Comparison of ENCODE assay signal across 28 cellular contexts in the genomic region with DNA sequence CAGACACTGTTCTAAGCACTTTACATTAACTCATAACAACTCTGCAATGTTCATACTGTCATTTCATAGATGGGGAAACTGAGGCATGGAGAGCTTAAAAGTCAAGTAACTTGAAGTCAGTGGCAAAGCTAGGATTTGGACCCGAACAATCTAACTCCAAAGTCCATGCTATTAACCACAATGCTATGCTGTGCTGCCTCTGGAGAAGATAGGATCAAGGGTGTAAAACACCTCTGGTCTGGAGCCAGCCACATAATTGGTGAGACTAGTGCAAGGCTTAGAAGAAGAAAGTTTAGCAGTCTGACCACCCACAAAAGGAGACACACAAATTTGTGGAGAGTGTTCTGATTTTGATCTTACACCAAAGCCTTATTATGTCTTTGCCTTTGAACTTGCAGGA.
"Had no signal": no experiment of that assay in that cellular context is flagged by ENCODE, and none has a peak within 500 bp of the region (broad histone marks: within the 10 kb centered on the region; RNA-seq: fewer than 3 reads in every experiment).

No MANE protein-coding gene starts in this region.

- ATAC-seq: activated CD4-positive, alpha-beta T cell treated with anti-CD3 and anti-CD28 coated beads for 36 hours; activated CD8-positive, alpha-beta memory T cell treated with anti-CD3 and anti-CD28 coated beads, Interleukin-2, amount 10 ng/mL, durations not matched to agents 7 days and 5 days; activated CD8-positive, alpha-beta T cell treated with anti-CD3 and anti-CD28 coated beads, Interleukin-2, amount 10 ng/mL, durations not matched to agents 7 days and 5 days; foreskin keratinocyte; gastrocnemius medialis; heart left ventricle; T-helper 17 cell had no signal

- H3K9me3 Mint-ChIP-seq: activated CD4-positive, alpha-beta memory T cell treated with anti-CD3 and anti-CD28 coated beads for 36 hours; activated CD4-positive, alpha-beta T cell treated with anti-CD3 and anti-CD28 coated beads, Interleukin-2, amount 10 ng/mL, durations not matched to agents 24 days and 14 days; activated naive CD4-positive, alpha-beta T cell treated with anti-CD3 and anti-CD28 coated beads for 36 hours; activated T-helper 1 cell treated with anti-CD3 and anti-CD28 coated beads, Interleukin-12 subunit alpha, Interleukin-12 subunit beta, Interleukin-2, Interleukin-4 antibody, amounts not matched to agents 30 ng/mL and 10 ng/mL and 1 ng/mL, durations not matched to agents 14 hours and 24 hours and 36 hours; activated T-helper 2 cell treated with anti-CD3 and anti-CD28 coated beads, Interferon-gamma antibody, Interleukin-2, Interleukin-4, amounts not matched to agents 10 μg/mL and 5 μg/mL and 100 μg/mL, durations not matched to agents 14 hours and 24 hours and 36 hours; T-helper 2 cell treated with Interferon-gamma antibody and Interleukin-4, amounts not matched to agents 5 μg/mL and 100 μg/mL, for 36 hours had no signal

- H3K4me1 Mint-ChIP-seq: activated CD4-positive, alpha-beta T cell treated with anti-CD3 and anti-CD28 coated beads for 36 hours; activated CD4-positive, alpha-beta T cell treated with anti-CD3 and anti-CD28 coated beads, Interleukin-2, amount 10 ng/mL, durations not matched to agents 24 days and 14 days; T-helper 17 cell had no signal

- H3K36me3 ChIP-seq: gastrocnemius medialis had no signal

- H3K27me3 Mint-ChIP-seq: activated CD4-positive, alpha-beta memory T cell treated with anti-CD3 and anti-CD28 coated beads for 36 hours; activated CD4-positive, alpha-beta T cell treated with anti-CD3 and anti-CD28 coated beads for 36 hours; activated CD4-positive, alpha-beta T cell treated with anti-CD3 and anti-CD28 coated beads, Interleukin-2, amount 10 ng/mL, durations not matched to agents 24 days and 14 days; activated CD8-positive, alpha-beta memory T cell treated with anti-CD3 and anti-CD28 coated beads, Interleukin-2, amount 10 ng/mL, durations not matched to agents 7 days and 5 days; activated naive CD8-positive, alpha-beta T cell; T-helper 17 cell had no signal

- H3K36me3 Mint-ChIP-seq: activated CD8-positive, alpha-beta memory T cell treated with anti-CD3 and anti-CD28 coated beads, Interleukin-2, amount 10 ng/mL, durations not matched to agents 7 days and 5 days had no signal

- H3K27ac ChIP-seq: esophagus muscularis mucosa, foreskin keratinocyte, gastrocnemius medialis, heart left ventricle had no signal

- H3K4me3 ChIP-seq: esophagus muscularis mucosa, gastrocnemius medialis, heart left ventricle had no signal

- H3K4me3 Mint-ChIP-seq: activated CD4-positive, alpha-beta memory T cell treated with anti-CD3 and anti-CD28 coated beads for 36 hours; activated CD4-positive, alpha-beta T cell treated with anti-CD3 and anti-CD28 coated beads for 36 hours; activated CD4-positive, alpha-beta T cell treated with anti-CD3 and anti-CD28 coated beads, Interleukin-2, amount 10 ng/mL, durations not matched to agents 24 days and 14 days; activated CD8-positive, alpha-beta memory T cell treated with anti-CD3 and anti-CD28 coated beads, Interleukin-2, amount 10 ng/mL, durations not matched to agents 7 days and 5 days; activated CD8-positive, alpha-beta T cell treated with anti-CD3 and anti-CD28 coated beads, Interleukin-2, amount 10 ng/mL, durations not matched to agents 7 days and 5 days; activated naive CD4-positive, alpha-beta T cell treated with anti-CD3 and anti-CD28 coated beads for 36 hours; activated naive CD8-positive, alpha-beta T cell; activated T-helper 1 cell treated with anti-CD3 and anti-CD28 coated beads, Interleukin-12 subunit alpha, Interleukin-12 subunit beta, Interleukin-2, Interleukin-4 antibody, amounts not matched to agents 30 ng/mL and 10 ng/mL and 1 ng/mL, durations not matched to agents 14 hours and 24 hours and 36 hours; T-helper 17 cell; T-helper 2 cell treated with Interferon-gamma antibody and Interleukin-4, amounts not matched to agents 5 μg/mL and 100 μg/mL, for 36 hours had no signal

- H3K27me3 ChIP-seq: esophagus muscularis mucosa, foreskin keratinocyte, gastrocnemius medialis, heart left ventricle had no signal

- H3K27ac Mint-ChIP-seq: activated CD4-positive, alpha-beta memory T cell treated with anti-CD3 and anti-CD28 coated beads for 36 hours; activated CD4-positive, alpha-beta T cell treated with anti-CD3 and anti-CD28 coated beads for 36 hours; activated CD4-positive, alpha-beta T cell treated with anti-CD3 and anti-CD28 coated beads, Interleukin-2, amount 10 ng/mL, durations not matched to agents 24 days and 14 days; activated CD8-positive, alpha-beta memory T cell treated with anti-CD3 and anti-CD28 coated beads, Interleukin-2, amount 10 ng/mL, durations not matched to agents 7 days and 5 days; activated CD8-positive, alpha-beta T cell treated with anti-CD3 and anti-CD28 coated beads, Interleukin-2, amount 10 ng/mL, durations not matched to agents 7 days and 5 days; activated naive CD4-positive, alpha-beta T cell treated with anti-CD3 and anti-CD28 coated beads for 36 hours; activated naive CD8-positive, alpha-beta T cell; activated T-helper 1 cell treated with anti-CD3 and anti-CD28 coated beads, Interleukin-12 subunit alpha, Interleukin-12 subunit beta, Interleukin-2, Interleukin-4 antibody, amounts not matched to agents 30 ng/mL and 10 ng/mL and 1 ng/mL, durations not matched to agents 14 hours and 24 hours and 36 hours; activated T-helper 2 cell treated with anti-CD3 and anti-CD28 coated beads, Interferon-gamma antibody, Interleukin-2, Interleukin-4, amounts not matched to agents 10 μg/mL and 5 μg/mL and 100 μg/mL, durations not matched to agents 14 hours and 24 hours and 36 hours; T-helper 17 cell; T-helper 2 cell treated with Interferon-gamma antibody and Interleukin-4, amounts not matched to agents 5 μg/mL and 100 μg/mL, for 36 hours had no signal

- H3K9me3 ChIP-seq: esophagus muscularis mucosa, gastrocnemius medialis, heart left ventricle had no signal

- DNase-seq: activated CD4-positive, alpha-beta memory T cell treated with anti-CD3 and anti-CD28 coated beads for 36 hours; activated CD4-positive, alpha-beta T cell treated with anti-CD3 and anti-CD28 coated beads for 36 hours; activated CD4-positive, alpha-beta T cell treated with anti-CD3 and anti-CD28 coated beads, Interleukin-2, amount 10 ng/mL, durations not matched to agents 24 days and 14 days; activated CD4-positive, CD25-positive, alpha-beta regulatory T cell; activated CD4-positive, CD25-positive, alpha-beta regulatory T cell treated with anti-CD3 and anti-CD28 coated beads, Interleukin-2, amount 50 U/mL, for 72 hours; activated CD8-positive, alpha-beta memory T cell treated with anti-CD3 and anti-CD28 coated beads, Interleukin-2, amount 10 ng/mL, durations not matched to agents 7 days and 5 days; activated CD8-positive, alpha-beta memory T cell treated with anti-CD3 and anti-CD28 coated beads, Interleukin-2, amount 50 U/mL, for 4 hours; activated CD8-positive, alpha-beta T cell treated with anti-CD3 and anti-CD28 coated beads, Interleukin-2, amount 10 ng/mL, durations not matched to agents 7 days and 5 days; activated effector memory CD4-positive, alpha-beta T cell treated with anti-CD3 and anti-CD28 coated beads, Interleukin-2, amount 50 U/mL, for 16 hours; activated naive CD4-positive, alpha-beta T cell treated with anti-CD3 and anti-CD28 coated beads for 36 hours; activated T-cell treated with anti-CD3 and anti-CD28 coated beads, Interleukin-2, amount 50 U/mL, for 1 hour; activated T-cell treated with anti-CD3 and anti-CD28 coated beads, Interleukin-2, amount 50 U/mL, for 48 hours; amniotic stem cell; anterior cingulate cortex; caudate nucleus; cortex of kidney; effector CD8-positive, alpha-beta T cell; foreskin keratinocyte; gastrocnemius medialis; glutamatergic neuron; heart left ventricle; T-helper 1 cell; T-helper 17 cell had no signal

- H3K4me1 ChIP-seq: esophagus muscularis mucosa, foreskin keratinocyte, gastrocnemius medialis had no signal
